In the genomic region with DNA sequence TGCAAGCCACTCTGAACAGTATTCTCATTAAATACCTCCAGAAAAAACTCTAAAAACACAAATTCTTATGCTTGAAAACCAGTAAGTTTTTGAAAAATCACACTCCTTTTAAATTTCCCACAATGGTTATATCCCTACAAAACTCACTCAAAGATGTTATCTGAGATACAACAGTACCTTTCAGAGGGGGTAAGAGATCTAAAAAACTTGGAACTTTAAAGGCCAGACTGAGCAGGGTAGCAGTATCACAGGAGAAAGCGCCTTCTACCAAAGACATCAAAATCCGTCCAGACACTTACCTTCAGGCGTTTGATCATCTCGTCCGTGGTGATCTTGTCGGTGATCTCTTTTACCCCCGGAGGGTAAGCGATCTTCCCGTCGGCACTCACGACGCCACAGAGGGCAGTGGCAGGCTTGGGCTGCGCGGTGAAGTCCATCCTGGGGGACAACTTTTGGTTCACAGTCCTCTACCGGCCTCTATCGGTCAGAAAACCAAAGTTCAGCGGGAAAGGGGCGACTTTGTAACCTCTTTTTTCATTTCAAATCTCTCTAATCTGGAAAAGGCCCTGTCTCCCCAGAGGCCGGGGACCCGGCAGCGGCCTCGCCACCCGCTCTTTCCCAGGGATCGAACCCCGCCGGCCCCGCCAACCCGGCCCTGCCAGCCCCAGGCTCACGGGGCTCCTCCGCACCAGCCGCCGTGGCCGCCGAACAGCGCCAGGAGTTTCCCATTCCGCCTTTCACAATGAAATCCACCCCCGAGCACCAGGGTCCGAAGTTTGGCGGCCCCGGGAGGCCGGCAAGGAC, we compare ENCODE assay signal across 1 cellular context.
TF ChIP-seq lines count a peak whose summit lies in the region.

No MANE protein-coding gene starts in this region.

TF ChIP-seq in HepG2, 621 proteins besides CTCF, POLR2A, EP300 and RAD21 (continued from another document and continues in another):
- TF ChIP-seq, protein P1, sequence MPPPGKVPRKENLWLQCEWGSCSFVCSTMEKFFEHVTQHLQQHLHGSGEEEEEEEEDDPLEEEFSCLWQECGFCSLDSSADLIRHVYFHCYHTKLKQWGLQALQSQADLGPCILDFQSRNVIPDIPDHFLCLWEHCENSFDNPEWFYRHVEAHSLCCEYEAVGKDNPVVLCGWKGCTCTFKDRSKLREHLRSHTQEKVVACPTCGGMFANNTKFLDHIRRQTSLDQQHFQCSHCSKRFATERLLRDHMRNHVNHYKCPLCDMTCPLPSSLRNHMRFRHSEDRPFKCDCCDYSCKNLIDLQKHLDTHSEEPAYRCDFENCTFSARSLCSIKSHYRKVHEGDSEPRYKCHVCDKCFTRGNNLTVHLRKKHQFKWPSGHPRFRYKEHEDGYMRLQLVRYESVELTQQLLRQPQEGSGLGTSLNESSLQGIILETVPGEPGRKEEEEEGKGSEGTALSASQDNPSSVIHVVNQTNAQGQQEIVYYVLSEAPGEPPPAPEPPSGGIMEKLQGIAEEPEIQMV (CRISPR knock-in tag; IDR thresholded peaks at IDR 0.05; ENCODE audit: low read depth) = 0 out of 2 replicates have a peak, but pooled peaks have one; percentile 42
- peak; percentile 58 for TF ChIP-seq SMAD3 (CRISPR knock-in tag; IDR thresholded peaks at IDR 0.05)
- no peak for TF ChIP-seq ZSCAN31 (CRISPR knock-in tag; IDR thresholded peaks at IDR 0.05; ENCODE audit: low read depth)
- no peak for TF ChIP-seq HDAC1 (CRISPR knock-in tag; IDR thresholded peaks at IDR 0.05)
- peak; percentile 54 for TF ChIP-seq SALL1 (CRISPR knock-in tag; IDR thresholded peaks at IDR 0.05)
- no peak for TF ChIP-seq ZNF383 (CRISPR knock-in tag; IDR thresholded peaks at IDR 0.05; ENCODE audit: borderline replicate concordance)
- no peak for TF ChIP-seq ISL2 (CRISPR knock-in tag; IDR thresholded peaks at IDR 0.05)
- TF ChIP-seq ZNF484 (CRISPR knock-in tag; IDR thresholded peaks at IDR 0.05; ENCODE audit: borderline replicate concordance, low read depth) = no peak
- TF ChIP-seq REXO4 (CRISPR knock-in tag; IDR thresholded peaks at IDR 0.05; ENCODE audit: borderline replicate concordance) = no peak
- 0 out of 2 replicates have a peak, but pooled peaks have one; percentile 36 for TF ChIP-seq CAMTA2 (CRISPR knock-in tag; IDR thresholded peaks at IDR 0.05; ENCODE audit: borderline replicate concordance)
- no peak for TF ChIP-seq POLR2G (IDR thresholded peaks at IDR 0.05; ENCODE audit: low read depth, low read length)
- no peak for TF ChIP-seq TARDBP (CRISPR knock-in tag; IDR thresholded peaks at IDR 0.05)
- TF ChIP-seq, protein P2, sequence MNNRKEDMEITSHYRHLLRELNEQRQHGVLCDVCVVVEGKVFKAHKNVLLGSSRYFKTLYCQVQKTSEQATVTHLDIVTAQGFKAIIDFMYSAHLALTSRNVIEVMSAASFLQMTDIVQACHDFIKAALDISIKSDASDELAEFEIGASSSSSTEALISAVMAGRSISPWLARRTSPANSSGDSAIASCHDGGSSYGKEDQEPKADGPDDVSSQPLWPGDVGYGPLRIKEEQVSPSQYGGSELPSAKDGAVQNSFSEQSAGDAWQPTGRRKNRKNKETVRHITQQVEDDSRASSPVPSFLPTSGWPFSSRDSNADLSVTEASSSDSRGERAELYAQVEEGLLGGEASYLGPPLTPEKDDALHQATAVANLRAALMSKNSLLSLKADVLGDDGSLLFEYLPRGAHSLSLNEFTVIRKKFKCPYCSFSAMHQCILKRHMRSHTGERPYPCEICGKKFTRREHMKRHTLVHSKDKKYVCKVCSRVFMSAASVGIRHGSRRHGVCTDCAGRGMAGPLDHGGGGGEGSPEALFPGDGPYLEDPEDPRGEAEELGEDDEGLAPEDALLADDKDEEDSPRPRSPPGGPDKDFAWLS (CRISPR knock-in tag; IDR thresholded peaks at IDR 0.05; ENCODE audit: borderline replicate concordance) = no peak
- TF ChIP-seq, protein P3, sequence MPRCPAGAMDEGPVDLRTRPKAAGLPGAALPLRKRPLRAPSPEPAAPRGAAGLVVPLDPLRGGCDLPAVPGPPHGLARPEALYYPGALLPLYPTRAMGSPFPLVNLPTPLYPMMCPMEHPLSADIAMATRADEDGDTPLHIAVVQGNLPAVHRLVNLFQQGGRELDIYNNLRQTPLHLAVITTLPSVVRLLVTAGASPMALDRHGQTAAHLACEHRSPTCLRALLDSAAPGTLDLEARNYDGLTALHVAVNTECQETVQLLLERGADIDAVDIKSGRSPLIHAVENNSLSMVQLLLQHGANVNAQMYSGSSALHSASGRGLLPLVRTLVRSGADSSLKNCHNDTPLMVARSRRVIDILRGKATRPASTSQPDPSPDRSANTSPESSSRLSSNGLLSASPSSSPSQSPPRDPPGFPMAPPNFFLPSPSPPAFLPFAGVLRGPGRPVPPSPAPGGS (CRISPR knock-in tag; IDR thresholded peaks at IDR 0.05) = 0 out of 2 replicates have a peak, but pooled peaks have one; percentile 36
- TF ChIP-seq IRX3 (CRISPR knock-in tag; IDR thresholded peaks at IDR 0.05; ENCODE audit: borderline replicate concordance, low read depth) = no peak
- TF ChIP-seq ETS1 (CRISPR knock-in tag; IDR thresholded peaks at IDR 0.05) = no peak
- TF ChIP-seq, protein P4, sequence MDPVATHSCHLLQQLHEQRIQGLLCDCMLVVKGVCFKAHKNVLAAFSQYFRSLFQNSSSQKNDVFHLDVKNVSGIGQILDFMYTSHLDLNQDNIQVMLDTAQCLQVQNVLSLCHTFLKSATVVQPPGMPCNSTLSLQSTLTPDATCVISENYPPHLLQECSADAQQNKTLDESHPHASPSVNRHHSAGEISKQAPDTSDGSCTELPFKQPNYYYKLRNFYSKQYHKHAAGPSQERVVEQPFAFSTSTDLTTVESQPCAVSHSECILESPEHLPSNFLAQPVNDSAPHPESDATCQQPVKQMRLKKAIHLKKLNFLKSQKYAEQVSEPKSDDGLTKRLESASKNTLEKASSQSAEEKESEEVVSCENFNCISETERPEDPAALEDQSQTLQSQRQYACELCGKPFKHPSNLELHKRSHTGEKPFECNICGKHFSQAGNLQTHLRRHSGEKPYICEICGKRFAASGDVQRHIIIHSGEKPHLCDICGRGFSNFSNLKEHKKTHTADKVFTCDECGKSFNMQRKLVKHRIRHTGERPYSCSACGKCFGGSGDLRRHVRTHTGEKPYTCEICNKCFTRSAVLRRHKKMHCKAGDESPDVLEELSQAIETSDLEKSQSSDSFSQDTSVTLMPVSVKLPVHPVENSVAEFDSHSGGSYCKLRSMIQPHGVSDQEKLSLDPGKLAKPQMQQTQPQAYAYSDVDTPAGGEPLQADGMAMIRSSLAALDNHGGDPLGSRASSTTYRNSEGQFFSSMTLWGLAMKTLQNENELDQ (CRISPR knock-in tag; IDR thresholded peaks at IDR 0.05; ENCODE audit: borderline replicate concordance) = no peak
- no peak for TF ChIP-seq ZEB1 (IDR thresholded peaks at IDR 0.05; ENCODE audit: insufficient replicate concordance, low read depth)
- TF ChIP-seq MTF2 (CRISPR knock-in tag; IDR thresholded peaks at IDR 0.05; ENCODE audit: borderline replicate concordance) = no peak
- TF ChIP-seq ZNF431 (CRISPR knock-in tag; IDR thresholded peaks at IDR 0.05; ENCODE audit: borderline replicate concordance, low read depth) = no peak
- no peak for TF ChIP-seq FOXM1 (CRISPR knock-in tag; IDR thresholded peaks at IDR 0.05)
- no peak for TF ChIP-seq GPN1 (CRISPR knock-in tag; IDR thresholded peaks at IDR 0.05; ENCODE audit: borderline replicate concordance)
- no peak for TF ChIP-seq SRSF9 (IDR thresholded peaks at IDR 0.05; ENCODE audit: borderline replicate concordance, insufficient read depth, low read depth, low read length, poor library complexity, severe bottlenecking)
- 0 out of 2 replicates have a peak, but pooled peaks have one; percentile 34 for TF ChIP-seq ZNF639 (CRISPR knock-in tag; conservative IDR thresholded peaks at IDR 0.05)
- TF ChIP-seq, protein P5, sequence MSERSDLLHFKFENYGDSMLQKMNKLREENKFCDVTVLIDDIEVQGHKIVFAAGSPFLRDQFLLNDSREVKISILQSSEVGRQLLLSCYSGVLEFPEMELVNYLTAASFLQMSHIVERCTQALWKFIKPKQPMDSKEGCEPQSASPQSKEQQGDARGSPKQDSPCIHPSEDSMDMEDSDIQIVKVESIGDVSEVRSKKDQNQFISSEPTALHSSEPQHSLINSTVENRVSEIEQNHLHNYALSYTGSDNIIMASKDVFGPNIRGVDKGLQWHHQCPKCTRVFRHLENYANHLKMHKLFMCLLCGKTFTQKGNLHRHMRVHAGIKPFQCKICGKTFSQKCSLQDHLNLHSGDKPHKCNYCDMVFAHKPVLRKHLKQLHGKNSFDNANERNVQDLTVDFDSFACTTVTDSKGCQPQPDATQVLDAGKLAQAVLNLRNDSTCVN (CRISPR knock-in tag; IDR thresholded peaks at IDR 0.05; ENCODE audit: borderline replicate concordance) = 0 out of 2 replicates have a peak, but pooled peaks have one; percentile 5
- TF ChIP-seq ARNTL (CRISPR knock-in tag; IDR thresholded peaks at IDR 0.05) = no peak
- TF ChIP-seq, protein P6, sequence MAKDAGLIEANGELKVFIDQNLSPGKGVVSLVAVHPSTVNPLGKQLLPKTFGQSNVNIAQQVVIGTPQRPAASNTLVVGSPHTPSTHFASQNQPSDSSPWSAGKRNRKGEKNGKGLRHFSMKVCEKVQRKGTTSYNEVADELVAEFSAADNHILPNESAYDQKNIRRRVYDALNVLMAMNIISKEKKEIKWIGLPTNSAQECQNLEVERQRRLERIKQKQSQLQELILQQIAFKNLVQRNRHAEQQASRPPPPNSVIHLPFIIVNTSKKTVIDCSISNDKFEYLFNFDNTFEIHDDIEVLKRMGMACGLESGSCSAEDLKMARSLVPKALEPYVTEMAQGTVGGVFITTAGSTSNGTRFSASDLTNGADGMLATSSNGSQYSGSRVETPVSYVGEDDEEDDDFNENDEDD (CRISPR knock-in tag; IDR thresholded peaks at IDR 0.05; ENCODE audit: borderline replicate concordance) = peak; percentile 24; the same call in 1 of the 2 replicates
- TF ChIP-seq NR2F6 (IDR thresholded peaks at IDR 0.05) = no peak
- no peak for TF ChIP-seq NR2F6 (CRISPR knock-in tag; IDR thresholded peaks at IDR 0.05)
- TF ChIP-seq TCF7 (IDR thresholded peaks at IDR 0.05; ENCODE audit: low read depth) = no peak
- TF ChIP-seq ZIK1 (CRISPR knock-in tag; IDR thresholded peaks at IDR 0.05; ENCODE audit: borderline replicate concordance, low read depth) = no peak
- no peak for TF ChIP-seq MLLT10 (CRISPR knock-in tag; IDR thresholded peaks at IDR 0.05)
- TF ChIP-seq ZNF224 (CRISPR knock-in tag; IDR thresholded peaks at IDR 0.05) = peak; percentile 45; the same call in 1 of the 2 replicates
- no peak for TF ChIP-seq SSRP1 (CRISPR knock-in tag; IDR thresholded peaks at IDR 0.05)
- TF ChIP-seq, protein P7, sequence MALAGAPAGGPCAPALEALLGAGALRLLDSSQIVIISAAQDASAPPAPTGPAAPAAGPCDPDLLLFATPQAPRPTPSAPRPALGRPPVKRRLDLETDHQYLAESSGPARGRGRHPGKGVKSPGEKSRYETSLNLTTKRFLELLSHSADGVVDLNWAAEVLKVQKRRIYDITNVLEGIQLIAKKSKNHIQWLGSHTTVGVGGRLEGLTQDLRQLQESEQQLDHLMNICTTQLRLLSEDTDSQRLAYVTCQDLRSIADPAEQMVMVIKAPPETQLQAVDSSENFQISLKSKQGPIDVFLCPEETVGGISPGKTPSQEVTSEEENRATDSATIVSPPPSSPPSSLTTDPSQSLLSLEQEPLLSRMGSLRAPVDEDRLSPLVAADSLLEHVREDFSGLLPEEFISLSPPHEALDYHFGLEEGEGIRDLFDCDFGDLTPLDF (CRISPR knock-in tag; IDR thresholded peaks at IDR 0.05) = no peak
- TF ChIP-seq PAF1 (CRISPR knock-in tag; IDR thresholded peaks at IDR 0.05) = no peak
- TF ChIP-seq GABPA (IDR thresholded peaks at IDR 0.05; ENCODE audit: low read depth, low read length) = no peak
- no peak for TF ChIP-seq GABPA (CRISPR knock-in tag; IDR thresholded peaks at IDR 0.05; ENCODE audit: low read depth)
- TF ChIP-seq CHCHD3 (CRISPR knock-in tag; IDR thresholded peaks at IDR 0.05) = no peak
- TF ChIP-seq DNMT3B (CRISPR knock-in tag; conservative IDR thresholded peaks at IDR 0.05) = no peak
- no peak for TF ChIP-seq ZNF34 (CRISPR knock-in tag; IDR thresholded peaks at IDR 0.05; ENCODE audit: borderline replicate concordance)
- no peak for TF ChIP-seq FLYWCH1 (CRISPR knock-in tag; IDR thresholded peaks at IDR 0.05)
- TF ChIP-seq ZNF33B (CRISPR knock-in tag; IDR thresholded peaks at IDR 0.05) = no peak
- TF ChIP-seq CBX1 (IDR thresholded peaks at IDR 0.05; ENCODE audit: low read depth) = no peak
- TF ChIP-seq ZNF552 (CRISPR knock-in tag; IDR thresholded peaks at IDR 0.05; ENCODE audit: borderline replicate concordance) = no peak
- TF ChIP-seq ARID2 (CRISPR knock-in tag; IDR thresholded peaks at IDR 0.05; ENCODE audit: borderline replicate concordance) = 0 out of 2 replicates have a peak, but pooled peaks have one; percentile 32
- TF ChIP-seq ZNF749 (CRISPR knock-in tag; IDR thresholded peaks at IDR 0.05; ENCODE audit: borderline replicate concordance) = no peak
- TF ChIP-seq NFYC (CRISPR knock-in tag; IDR thresholded peaks at IDR 0.05) = no peak
- TF ChIP-seq MAFK (conservative IDR thresholded peaks at IDR 0.05 in 1 of 2, IDR thresholded peaks at IDR 0.05 in 1 of 2; ENCODE audit: low read length in 2 of 2) = no peak
- TF ChIP-seq CEBPB (IDR thresholded peaks at IDR 0.05; ENCODE audit: borderline replicate concordance, low read depth, low read length) = no peak
- TF ChIP-seq TEAD3 (CRISPR knock-in tag; optimal IDR thresholded peaks at IDR 0.05; ENCODE audit: borderline replicate concordance) = peak; percentile 57
- no peak for TF ChIP-seq ZNF136 (CRISPR knock-in tag; IDR thresholded peaks at IDR 0.05; ENCODE audit: low read depth)
- no peak for TF ChIP-seq MAFG (CRISPR knock-in tag; IDR thresholded peaks at IDR 0.05)
- TF ChIP-seq SNAPC2 (CRISPR knock-in tag; IDR thresholded peaks at IDR 0.05) = no peak
- no peak for TF ChIP-seq TOE1 (CRISPR knock-in tag; IDR thresholded peaks at IDR 0.05)
- TF ChIP-seq ZSCAN29 (CRISPR knock-in tag; conservative IDR thresholded peaks at IDR 0.05) = no peak
- TF ChIP-seq SMAD9 (CRISPR knock-in tag; IDR thresholded peaks at IDR 0.05) = no peak
- no peak for TF ChIP-seq ZNF724P (CRISPR knock-in tag; IDR thresholded peaks at IDR 0.05; ENCODE audit: borderline replicate concordance)
- TF ChIP-seq ZNF747 (CRISPR knock-in tag; IDR thresholded peaks at IDR 0.05; ENCODE audit: borderline replicate concordance) = no peak
